Comparison of ENCODE assay signal across 33 cellular contexts in genomic region chr18:56929861-56930260, GRCh38.
"Had no signal": no experiment of that assay in that cellular context is flagged by ENCODE, and none has a peak within 500 bp of the region (broad histone marks: within the 10 kb centered on the region; RNA-seq: fewer than 3 reads in every experiment).

No MANE protein-coding gene starts in this region.

- FAIRE-seq: colon had no signal

- H3K4me3 Mint-ChIP-seq: activated CD8-positive, alpha-beta T cell treated with anti-CD3 and anti-CD28 coated beads for 36 hours; activated naive CD4-positive, alpha-beta T cell treated with anti-CD3 and anti-CD28 coated beads, Interleukin-2, amount 50 U/mL, for 24 hours; activated naive CD8-positive, alpha-beta T cell treated with anti-CD3 and anti-CD28 coated beads for 36 hours; activated naive CD8-positive, alpha-beta T cell treated with anti-CD3 and anti-CD28 coated beads, Interleukin-2, amount 50 U/mL, for 24 hours; activated T-cell treated with anti-CD3 and anti-CD28 coated beads, Interleukin-2, amount 50 U/mL, for 4 hours; activated T-helper 17 cell treated with anti-CD3 and anti-CD28 coated beads, Interleukin-2, amount 50 U/mL, for 72 hours; effector memory CD8-positive, alpha-beta T cell; T-helper 17 cell; T-helper 2 cell treated with Interferon-gamma antibody and Interleukin-4, amounts not matched to agents 5 μg/mL and 100 μg/mL, for 36 hours had no signal

- H3K9me3 Mint-ChIP-seq: activated CD8-positive, alpha-beta T cell treated with anti-CD3 and anti-CD28 coated beads for 36 hours; activated naive CD4-positive, alpha-beta T cell treated with anti-CD3 and anti-CD28 coated beads, Interleukin-2, amount 50 U/mL, for 24 hours; activated naive CD8-positive, alpha-beta T cell treated with anti-CD3 and anti-CD28 coated beads for 36 hours; activated naive CD8-positive, alpha-beta T cell treated with anti-CD3 and anti-CD28 coated beads, Interleukin-2, amount 50 U/mL, for 24 hours; activated T-cell treated with anti-CD3 and anti-CD28 coated beads, Interleukin-2, amount 50 U/mL, for 4 hours; activated T-helper 17 cell treated with anti-CD3 and anti-CD28 coated beads, Interleukin-2, amount 50 U/mL, for 72 hours; effector memory CD8-positive, alpha-beta T cell; T-helper 2 cell treated with Interferon-gamma antibody and Interleukin-4, amounts not matched to agents 5 μg/mL and 100 μg/mL, for 36 hours had no signal

- H3K27me3 Mint-ChIP-seq: activated CD8-positive, alpha-beta T cell treated with anti-CD3 and anti-CD28 coated beads for 36 hours; activated naive CD4-positive, alpha-beta T cell treated with anti-CD3 and anti-CD28 coated beads, Interleukin-2, amount 50 U/mL, for 24 hours; activated naive CD8-positive, alpha-beta T cell treated with anti-CD3 and anti-CD28 coated beads for 36 hours; activated naive CD8-positive, alpha-beta T cell treated with anti-CD3 and anti-CD28 coated beads, Interleukin-2, amount 50 U/mL, for 24 hours; activated T-helper 17 cell treated with anti-CD3 and anti-CD28 coated beads, Interleukin-2, amount 50 U/mL, for 72 hours; effector memory CD8-positive, alpha-beta T cell; T-helper 17 cell had no signal

- ATAC-seq: activated CD8-positive, alpha-beta T cell treated with anti-CD3 and anti-CD28 coated beads for 36 hours; activated naive CD8-positive, alpha-beta T cell treated with anti-CD3 and anti-CD28 coated beads, Interleukin-2, amount 50 U/mL, for 24 hours; activated T-cell treated with anti-CD3 and anti-CD28 coated beads, Interleukin-2, amount 50 U/mL, for 4 hours; activated T-helper 17 cell treated with anti-CD3 and anti-CD28 coated beads, Interleukin-2, amount 50 U/mL, for 72 hours; body of pancreas; effector memory CD8-positive, alpha-beta T cell; foreskin keratinocyte; gastroesophageal sphincter; T-helper 17 cell had no signal

- H3K4me1 Mint-ChIP-seq: activated naive CD4-positive, alpha-beta T cell treated with anti-CD3 and anti-CD28 coated beads, Interleukin-2, amount 50 U/mL, for 24 hours; activated naive CD8-positive, alpha-beta T cell treated with anti-CD3 and anti-CD28 coated beads for 36 hours had no signal

- H3K27ac Mint-ChIP-seq: activated CD8-positive, alpha-beta T cell treated with anti-CD3 and anti-CD28 coated beads for 36 hours; activated naive CD4-positive, alpha-beta T cell treated with anti-CD3 and anti-CD28 coated beads, Interleukin-2, amount 50 U/mL, for 24 hours; activated naive CD8-positive, alpha-beta T cell treated with anti-CD3 and anti-CD28 coated beads for 36 hours; activated naive CD8-positive, alpha-beta T cell treated with anti-CD3 and anti-CD28 coated beads, Interleukin-2, amount 50 U/mL, for 24 hours; activated T-helper 17 cell treated with anti-CD3 and anti-CD28 coated beads, Interleukin-2, amount 50 U/mL, for 72 hours; effector memory CD8-positive, alpha-beta T cell; T-helper 17 cell; T-helper 2 cell treated with Interferon-gamma antibody and Interleukin-4, amounts not matched to agents 5 μg/mL and 100 μg/mL, for 36 hours had no signal

- DNase-seq: activated CD4-positive, alpha-beta T cell treated with anti-CD3 and anti-CD28 coated beads for 48 hours; activated CD4-positive, alpha-beta T cell treated with anti-CD3 and anti-CD28 coated beads, Interleukin-2, amount 50 U/mL, for 1 hour; activated CD4-positive, alpha-beta T cell treated with anti-CD3 and anti-CD28 coated beads, Interleukin-2, amount 50 U/mL, for 48 hours; activated CD4-positive, CD25-positive, alpha-beta regulatory T cell; activated CD4-positive, CD25-positive, alpha-beta regulatory T cell treated with anti-CD3 and anti-CD28 coated beads, Interleukin-2, amount 50 U/mL, for 72 hours; activated CD8-positive, alpha-beta memory T cell treated with anti-CD3 and anti-CD28 coated beads for 24 hours; activated CD8-positive, alpha-beta T cell treated with anti-CD3 and anti-CD28 coated beads for 36 hours; activated effector memory CD4-positive, alpha-beta T cell treated with Interleukin-2 at 50 U/mL for 16 hours; activated gamma-delta T cell treated with Interleukin-2 at 50 U/mL for 16 hours; activated naive CD4-positive, alpha-beta T cell treated with Interleukin-2 at 50 U/mL for 16 hours; activated naive CD8-positive, alpha-beta T cell treated with anti-CD3 and anti-CD28 coated beads for 36 hours; activated naive CD8-positive, alpha-beta T cell treated with anti-CD3 and anti-CD28 coated beads, Interleukin-2, amount 50 U/mL, for 24 hours; activated T-cell treated with anti-CD3 and anti-CD28 coated beads, Interleukin-2, amount 50 U/mL, for 4 hours; adrenal gland; aorta; body of pancreas; cortex of kidney; dermis blood vessel endothelial cell; effector CD4-positive, alpha-beta T cell; effector memory CD8-positive, alpha-beta T cell; erythroblast; foreskin keratinocyte; heart left ventricle; T-helper 1 cell; T-helper 17 cell; T1000; WERI-Rb-1 had no signal

- H3K4me3 ChIP-seq: adrenal gland, body of pancreas, esophagus muscularis mucosa, gastroesophageal sphincter, heart left ventricle had no signal
